ENCODE assay signal across 28 cellular contexts in genomic region chr5:1702318-1702717, GRCh38.
DNase-seq lines count a peak whose midpoint lies in the region; ATAC-seq and TF ChIP-seq lines count a peak whose summit lies in the region.
"Had no signal": no experiment of that assay in that cellular context is flagged by ENCODE, and none has a peak within 500 bp of the region (broad histone marks: within the 10 kb centered on the region; RNA-seq: fewer than 3 reads in every experiment).

No MANE protein-coding gene starts in this region.

- peaks cover 9% of the 10 kb centered on the region for H3K4me1 ChIP-seq in body of pancreas
- H3K4me1 ChIP-seq in neural progenitor cell: no peaks in the 10 kb centered on the region
- H3K4me1 ChIP-seq in heart right ventricle: no peaks in the 10 kb centered on the region
- H3K4me1 ChIP-seq: HAP-1, SJCRH30 had no signal

- no peak overlapping the region for H3K4me3 ChIP-seq in body of pancreas
- no peak overlapping the region for H3K4me3 ChIP-seq in neural progenitor cell
- H3K4me3 ChIP-seq in heart right ventricle: no peak overlapping the region
- H3K4me3 ChIP-seq: HAP-1, SJCRH30 had no signal

- no peak overlapping the region for H3K27ac Mint-ChIP-seq in neural progenitor cell
- H3K27ac Mint-ChIP-seq: CD4-positive, alpha-beta memory T cell; HFFc6 had no signal

- peaks cover 3% of the 10 kb centered on the region for H3K4me1 Mint-ChIP-seq in neural progenitor cell

- H3F3A ChIP-seq in neural progenitor cell (ENCODE audit: low read depth): no peaks in the 10 kb centered on the region

- no peak for TF ChIP-seq POLR2A in body of pancreas (IDR thresholded peaks at IDR 0.05)

- no peaks in the 10 kb centered on the region for H3K36me3 ChIP-seq in body of pancreas (replicated peaks in 1 of 2; ENCODE audit: insufficient read depth in 1 of 2, low read depth in 2 of 2)
- H3K36me3 ChIP-seq in neural progenitor cell: no peaks in the 10 kb centered on the region
- no peaks in the 10 kb centered on the region for H3K36me3 ChIP-seq in heart right ventricle
- H3K36me3 ChIP-seq: HAP-1, SJCRH30 had no signal

- intact Hi-C loops in body of pancreas (cut with DNase I): no loop called here
- intact Hi-C loops in heart right ventricle (cut with DNase I): no loop called here

- DNase-seq in HT1080 (ENCODE audit: low read depth): peak; percentile 14
- DNase-seq in body of pancreas: peak; percentile 37 to 77 (median 62)
- no peak for DNase-seq in neural progenitor cell (ENCODE audit: low spot score)
- no peak for DNase-seq in heart right ventricle
- DNase-seq in DMS153 treated with DMSO at 0.1 percent for 48 hours (lab: John Stamatoyannopoulos, UW; ENCODE audit: unreplicated experiment): no peak
- DNase-seq in activated naive CD4-positive, alpha-beta T cell treated with anti-CD3 and anti-CD28 coated beads, Interleukin-2, amount 50 U/mL, for 16 hours: no peak
- DNase-seq: C1 segment of cervical spinal cord; CD4-positive, alpha-beta memory T cell; COR-L47; EL; GDM1; HFFc6; Karpas-422; MV-4-11; NCI-H1105 treated with DMSO at 0.1 percent for 48 hours; NCI-H146; NCI-H1930; NCI-H2107; NCI-H446; NCI-H524 treated with DMSO at 0.1 percent for 48 hours; NCI-H774; NK-92 treated with Interleukin-12 subunit alpha and Interleukin-12 subunit beta, amount 100 ng/mL, for 24 hours; PC-3; SJCRH30 had no signal

- H3K27me3 Mint-ChIP-seq in neural progenitor cell (ENCODE audit: insufficient read depth, low read depth): no peaks in the 10 kb centered on the region

- no peak overlapping the region for H3K4me2 ChIP-seq in neural progenitor cell

- no peak overlapping the region for H3K27ac ChIP-seq in body of pancreas
- H3K27ac ChIP-seq in neural progenitor cell: no peak overlapping the region
- no peak overlapping the region for H3K27ac ChIP-seq in heart right ventricle
- H3K27ac ChIP-seq: SJCRH30 had no signal

- no peaks in the 10 kb centered on the region for H3K27me3 ChIP-seq in body of pancreas
- H3K27me3 ChIP-seq in neural progenitor cell: no peaks in the 10 kb centered on the region
- H3K27me3 ChIP-seq in heart right ventricle: peaks cover 0 to 62% (median 17%) of the 10 kb centered on the region in 7 donors
- H3K27me3 ChIP-seq: SJCRH30 had no signal

- H3K9me3 ChIP-seq in body of pancreas (no peaks in the 10 kb centered on the region), neural progenitor cell (ENCODE audit: low read depth) (no peaks in the 10 kb centered on the region), heart right ventricle (no peaks in the 10 kb centered on the region)
- H3K9me3 ChIP-seq: HAP-1, SJCRH30 had no signal

- H2AFZ ChIP-seq in neural progenitor cell (replicated peaks): peak overlapping the region; percentile 15

- peaks cover 3% of the 10 kb centered on the region for H3K9me3 Mint-ChIP-seq in neural progenitor cell
- H3K9me3 Mint-ChIP-seq: CD4-positive, alpha-beta memory T cell; HFFc6 had no signal

- H4K20me1 ChIP-seq in neural progenitor cell (ENCODE audit: low read depth): no peaks in the 10 kb centered on the region

- no peak overlapping the region for H3K4me3 Mint-ChIP-seq in neural progenitor cell
- H3K4me3 Mint-ChIP-seq: CD4-positive, alpha-beta memory T cell; HFFc6 had no signal

- H3K9ac ChIP-seq in neural progenitor cell: no peak overlapping the region

- H3K36me3 Mint-ChIP-seq in neural progenitor cell: no peaks in the 10 kb centered on the region
- H3K36me3 Mint-ChIP-seq: CD4-positive, alpha-beta memory T cell had no signal

- TF ChIP-seq CTCF in body of pancreas (IDR thresholded peaks at IDR 0.05) (no peak), neural progenitor cell (IDR thresholded peaks at IDR 0.05) (no peak), heart right ventricle (IDR thresholded peaks at IDR 0.05) (no peak)

- H3K79me2 ChIP-seq in neural progenitor cell (ENCODE audit: low read depth): no peaks in the 10 kb centered on the region

- WGBS in body of pancreas, 2 donors: 32 to 64% methylated on average over 4 to 21 of the region's 21 CpGs
- WGBS in heart right ventricle, 2 donors: 71 to 73% methylated on average over 21 of the region's 21 CpGs

- peak; percentile 53 for ATAC-seq in body of pancreas
- ATAC-seq in heart right ventricle: no peak
- no peak for ATAC-seq in GM18511 (IDR thresholded peaks at IDR 0.05; ENCODE audit: unreplicated experiment)
- ATAC-seq: PC-3, Right ventricle myocardium inferior, SK-N-SH treated with all-trans-retinoic acid at 6 μM for 48 hours had no signal

Comparison
In these comparisons a context has a peak if more than half of its experiments do, and no peak if none do; other contexts are left out.
1. DNase-seq: peak in HT1080 (single experiment) and body of pancreas (4 of 4); none in neural progenitor cell (single experiment), heart right ventricle (0 of 2), DMS153 treated with DMSO at 0.1 percent for 48 hours (single experiment) and activated naive CD4-positive, alpha-beta T cell treated with anti-CD3 and anti-CD28 coated beads, Interleukin-2, amount 50 U/mL, for 16 hours (single experiment).